Comparison of ENCODE assay signal across 19 cellular contexts in the genomic region with DNA sequence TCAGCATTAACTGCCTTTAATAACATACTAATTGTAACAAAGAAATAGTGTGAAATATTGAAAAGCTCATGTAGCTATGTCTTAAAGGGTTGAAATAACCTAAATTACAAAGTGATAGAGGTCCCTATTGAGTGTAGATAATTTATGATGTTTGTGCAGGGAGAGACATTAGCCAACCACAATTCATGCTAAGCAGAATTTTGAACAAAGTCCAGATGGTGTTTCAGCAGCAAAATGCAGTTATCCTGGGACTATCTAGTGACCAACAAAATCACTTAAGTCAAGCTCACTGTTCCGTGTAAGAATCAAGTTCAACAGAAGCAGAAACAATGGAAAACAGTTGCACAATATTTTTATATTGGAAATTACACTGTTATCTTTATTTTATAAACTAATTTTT.
DNase-seq lines count a peak whose midpoint lies in the region; ATAC-seq, FAIRE-seq and TF ChIP-seq lines count a peak whose summit lies in the region.
"Had no signal": no experiment of that assay in that cellular context is flagged by ENCODE, and none has a peak within 500 bp of the region (broad histone marks: within the 10 kb centered on the region; RNA-seq: fewer than 3 reads in every experiment).

No MANE protein-coding gene starts in this region.

- H3K4me3 Mint-ChIP-seq in astrocyte (ENCODE audit: unreplicated experiment) (no peak overlapping the region), neural progenitor cell (no peak overlapping the region)
- H3K4me3 Mint-ChIP-seq: CD8-positive, alpha-beta memory T cell had no signal

- no peaks in the 10 kb centered on the region for H3K79me2 ChIP-seq in astrocyte (ENCODE audit: insufficient read depth, low read length)
- H3K79me2 ChIP-seq in neural progenitor cell (ENCODE audit: low read depth), result no peaks in the 10 kb centered on the region

- H3K4me2 ChIP-seq in astrocyte (ENCODE audit: low read length) (no peak overlapping the region), neural progenitor cell (no peak overlapping the region)
- H3K4me2 ChIP-seq: A549; BLaER1 treated with 17β-estradiol and CSF1 and Interleukin-3, amounts not matched to agents 10 nM and 100 nM had no signal

- H3K27ac ChIP-seq in astrocyte (ENCODE audit: low read depth, low read length) (no peak overlapping the region), neural progenitor cell (no peak overlapping the region)
- H3K27ac ChIP-seq: A549; BLaER1 treated with 17β-estradiol and CSF1 and Interleukin-3, amounts not matched to agents 10 nM and 100 nM had no signal

- no peak overlapping the region for H3K9ac ChIP-seq in astrocyte (ENCODE audit: low read length)
- H3K9ac ChIP-seq in neural progenitor cell, result no peak overlapping the region
- H3K9ac ChIP-seq: BLaER1 treated with 17β-estradiol and CSF1 and Interleukin-3, amounts not matched to agents 10 nM and 100 nM had no signal

- FAIRE-seq in astrocyte (lab: Jason Lieb, UNC), result no peak
- FAIRE-seq: A549 had no signal

- H3K9me3 Mint-ChIP-seq in astrocyte (ENCODE audit: unreplicated experiment), result no peaks in the 10 kb centered on the region
- no peaks in the 10 kb centered on the region for H3K9me3 Mint-ChIP-seq in neural progenitor cell
- H3K9me3 Mint-ChIP-seq: CD8-positive, alpha-beta memory T cell had no signal

- no peaks in the 10 kb centered on the region for H3F3A ChIP-seq in neural progenitor cell (ENCODE audit: low read depth)

- ATAC-seq in GM18520 (IDR thresholded peaks at IDR 0.05; ENCODE audit: unreplicated experiment), result no peak
- ATAC-seq: A549, Panc1 had no signal

- no peaks in the 10 kb centered on the region for H3K27me3 Mint-ChIP-seq in astrocyte (ENCODE audit: low read depth, unreplicated experiment)
- peaks cover 2% of the 10 kb centered on the region for H3K27me3 Mint-ChIP-seq in neural progenitor cell (ENCODE audit: insufficient read depth, low read depth)

- peak; percentile 23 for DNase-seq in EL
- peak; percentile 66 for DNase-seq in M059J (ENCODE audit: low read depth)
- DNase-seq in astrocyte (ENCODE audit: low read depth), result peak; percentile 53
- DNase-seq in left kidney (ENCODE audit: low read depth, low spot score), result peak; percentile 29
- no peak for DNase-seq in pons (ENCODE audit: low spot score)
- DNase-seq in neural progenitor cell (ENCODE audit: low spot score), result no peak
- DNase-seq in stimulated activated CD4-positive, alpha-beta T cell treated with anti-CD3 and anti-CD28 coated beads, Interleukin-4, amount 100 ng/mL, for 4 hours, result no peak
- DNase-seq: CD8-positive, alpha-beta memory T cell; DND-41; GDM1; KG1; NCI-H187; NCI-H226; NCI-H526 had no signal

- no peak for TF ChIP-seq CTCF in astrocyte (IDR thresholded peaks at IDR 0.05; ENCODE audit: insufficient read depth, low read depth, low read length)
- no peak for TF ChIP-seq CTCF in neural progenitor cell (IDR thresholded peaks at IDR 0.05)

- H3K9me3 ChIP-seq in astrocyte (ENCODE audit: insufficient read depth, low read depth, low read length), result no peaks in the 10 kb centered on the region
- H3K9me3 ChIP-seq in neural progenitor cell (ENCODE audit: low read depth), result no peaks in the 10 kb centered on the region
- H3K9me3 ChIP-seq: A549; BLaER1 treated with 17β-estradiol and CSF1 and Interleukin-3, amounts not matched to agents 10 nM and 100 nM; HAP-1 had no signal

- H3K27ac Mint-ChIP-seq in astrocyte (ENCODE audit: unreplicated experiment) (no peak overlapping the region), neural progenitor cell (no peak overlapping the region)
- H3K27ac Mint-ChIP-seq: CD8-positive, alpha-beta memory T cell had no signal

- H3K36me3 ChIP-seq in astrocyte (ENCODE audit: insufficient read depth, low read length) (no peaks in the 10 kb centered on the region), neural progenitor cell (no peaks in the 10 kb centered on the region)
- H3K36me3 ChIP-seq: BLaER1 treated with 17β-estradiol and CSF1 and Interleukin-3, amounts not matched to agents 10 nM and 100 nM; HAP-1 had no signal

- H3K27me3 ChIP-seq in astrocyte (ENCODE audit: insufficient read depth, low read length) (no peaks in the 10 kb centered on the region), neural progenitor cell (no peaks in the 10 kb centered on the region)
- H3K27me3 ChIP-seq: BLaER1 treated with 17β-estradiol and CSF1 and Interleukin-3, amounts not matched to agents 10 nM and 100 nM had no signal

- H4K20me1 ChIP-seq in astrocyte (ENCODE audit: insufficient read depth, low read length), result no peaks in the 10 kb centered on the region
- no peaks in the 10 kb centered on the region for H4K20me1 ChIP-seq in neural progenitor cell (ENCODE audit: low read depth)
- H4K20me1 ChIP-seq: BLaER1 treated with 17β-estradiol and CSF1 and Interleukin-3, amounts not matched to agents 10 nM and 100 nM had no signal

- no peak overlapping the region for H3K4me3 ChIP-seq in astrocyte (ENCODE audit: insufficient read depth, low read depth, low read length)
- no peak overlapping the region for H3K4me3 ChIP-seq in neural progenitor cell
- H3K4me3 ChIP-seq: A549; BLaER1 treated with 17β-estradiol and CSF1 and Interleukin-3, amounts not matched to agents 10 nM and 100 nM; HAP-1 had no signal

- no peaks in the 10 kb centered on the region for H3K4me1 ChIP-seq in astrocyte (ENCODE audit: insufficient read depth, low read length)
- H3K4me1 ChIP-seq in neural progenitor cell, result no peaks in the 10 kb centered on the region
- H3K4me1 ChIP-seq: A549; BLaER1 treated with 17β-estradiol and CSF1 and Interleukin-3, amounts not matched to agents 10 nM and 100 nM; HAP-1 had no signal

- no peak overlapping the region for H2AFZ ChIP-seq in astrocyte (ENCODE audit: low read depth, low read length)
- H2AFZ ChIP-seq in neural progenitor cell (replicated peaks), result no peak overlapping the region

- H3K4me1 Mint-ChIP-seq in astrocyte (ENCODE audit: low read depth, unreplicated experiment) (no peaks in the 10 kb centered on the region), neural progenitor cell (no peaks in the 10 kb centered on the region)
- H3K4me1 Mint-ChIP-seq: CD8-positive, alpha-beta memory T cell had no signal

- H3K36me3 Mint-ChIP-seq in astrocyte (ENCODE audit: low read depth, unreplicated experiment) (no peaks in the 10 kb centered on the region), neural progenitor cell (no peaks in the 10 kb centered on the region)
- H3K36me3 Mint-ChIP-seq: CD8-positive, alpha-beta memory T cell had no signal

Comparison
In these comparisons a context has a peak if more than half of its experiments do, and no peak if none do; other contexts are left out.
1. DNase-seq: peak in EL (single experiment), M059J (single experiment), astrocyte (single experiment) and left kidney (single experiment); none in pons (single experiment), neural progenitor cell (single experiment) and stimulated activated CD4-positive, alpha-beta T cell treated with anti-CD3 and anti-CD28 coated beads, Interleukin-4, amount 100 ng/mL, for 4 hours (0 of 2).